Comparison of ENCODE assay signal across 28 cellular contexts in genomic region chr10:105699504-105699903, GRCh38.
"Had no signal": no experiment of that assay in that cellular context is flagged by ENCODE, and none has a peak within 500 bp of the region (broad histone marks: within the 10 kb centered on the region; RNA-seq: fewer than 3 reads in every experiment).

No MANE protein-coding gene starts in this region.

- H3K4me3 ChIP-seq: body of pancreas, esophagus squamous epithelium, gastroesophageal sphincter, heart right ventricle had no signal

- ATAC-seq: activated CD4-positive, CD25-positive, alpha-beta regulatory T cell treated with anti-CD3 and anti-CD28 coated beads, Interleukin-2, amount 50 U/mL, for 24 hours; activated CD8-positive, alpha-beta T cell treated with anti-CD3 and anti-CD28 coated beads for 36 hours; activated T-cell treated with anti-CD3 and anti-CD28 coated beads, Interleukin-2, amount 50 U/mL, for 4 hours; activated T-helper 17 cell treated with anti-CD3 and anti-CD28 coated beads, Interleukin-2, amount 50 U/mL, for 72 hours; body of pancreas; effector memory CD8-positive, alpha-beta T cell; gastroesophageal sphincter; heart right ventricle; T-helper 17 cell had no signal

- H3K36me3 ChIP-seq: esophagus squamous epithelium, gastroesophageal sphincter, heart right ventricle, WERI-Rb-1 had no signal

- H3K27ac ChIP-seq: body of pancreas, epithelial cell of prostate, esophagus squamous epithelium, gastroesophageal sphincter, heart right ventricle, WERI-Rb-1 had no signal

- H3K4me1 ChIP-seq: esophagus squamous epithelium, heart right ventricle had no signal

- H3K27me3 ChIP-seq: body of pancreas, esophagus squamous epithelium, gastroesophageal sphincter, heart right ventricle had no signal

- DNase-seq: activated B cell treated with CpG ODN at 0.5 μM for 24 hours; activated CD4-positive, alpha-beta T cell treated with anti-CD3 and anti-CD28 coated beads for 48 hours; activated CD4-positive, alpha-beta T cell treated with anti-CD3 and anti-CD28 coated beads, Interleukin-2, amount 50 U/mL, for 1 hour; activated CD4-positive, alpha-beta T cell treated with anti-CD3 and anti-CD28 coated beads, Interleukin-2, amount 50 U/mL, for 48 hours; activated CD8-positive, alpha-beta memory T cell treated with anti-CD3 and anti-CD28 coated beads for 24 hours; activated CD8-positive, alpha-beta T cell treated with anti-CD3 and anti-CD28 coated beads for 36 hours; activated effector memory CD4-positive, alpha-beta T cell treated with Interleukin-2 at 50 U/mL for 16 hours; activated gamma-delta T cell treated with Interleukin-2 at 50 U/mL for 16 hours; activated naive CD4-positive, alpha-beta T cell treated with anti-CD3 and anti-CD28 coated beads, Interleukin-2, amount 50 U/mL, for 16 hours; activated naive CD4-positive, alpha-beta T cell treated with Interleukin-2 at 50 U/mL for 16 hours; activated T-cell treated with anti-CD3 and anti-CD28 coated beads, Interleukin-2, amount 50 U/mL, for 4 hours; amniotic stem cell; body of pancreas; caudate nucleus; cortex of kidney; dermis blood vessel endothelial cell; effector CD4-positive, alpha-beta T cell; effector memory CD8-positive, alpha-beta T cell; esophagus squamous epithelium; foreskin melanocyte; heart right ventricle; T-helper 17 cell; T1000; WERI-Rb-1 had no signal
